Comparison of ENCODE assay signal across 10 cellular contexts in the genomic region with DNA sequence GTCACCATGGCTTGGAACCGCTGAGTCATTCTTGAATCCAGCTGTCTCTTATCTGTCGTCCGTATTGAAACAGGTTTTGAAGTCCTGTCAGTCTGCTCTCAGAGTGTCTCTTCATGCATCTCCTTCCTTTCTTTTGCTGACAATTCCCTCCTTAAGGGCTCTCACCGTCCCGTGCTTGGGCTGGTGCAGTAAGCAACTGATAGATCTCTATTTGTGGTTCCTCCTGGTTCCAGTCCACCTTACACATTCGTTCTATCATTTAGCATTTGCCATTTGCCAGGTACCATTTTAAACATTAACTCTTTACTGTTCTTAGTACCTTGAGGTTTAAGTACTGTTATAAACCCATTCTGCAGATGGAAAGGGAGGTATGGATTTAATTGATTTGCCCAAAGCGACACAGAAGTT.
DNase-seq lines count a peak whose midpoint lies in the region; ATAC-seq and TF ChIP-seq lines count a peak whose summit lies in the region.
"Had no signal": no experiment of that assay in that cellular context is flagged by ENCODE, and none has a peak within 500 bp of the region (broad histone marks: within the 10 kb centered on the region; RNA-seq: fewer than 3 reads in every experiment).

No MANE protein-coding gene starts in this region.

- H3K9me3 ChIP-seq in HUES6 (ENCODE audit: control insufficient read depth, insufficient read depth, low read depth, low read length), result no peaks in the 10 kb centered on the region
- H3K9me3 ChIP-seq in adrenal gland (replicated peaks in 1 of 3), result no peaks in the 10 kb centered on the region
- H3K9me3 ChIP-seq: colonic mucosa had no signal

- ATAC-seq in central memory CD8-positive, alpha-beta T cell (replicated peaks; ENCODE audit: extremely low read depth, poor library complexity, severe bottlenecking), result no peak
- ATAC-seq in HG03175 (IDR thresholded peaks at IDR 0.05; ENCODE audit: unreplicated experiment), result no peak

- no peak for TF ChIP-seq POLR2A in adrenal gland (IDR thresholded peaks at IDR 0.05)

- H3K4me3 ChIP-seq in HUES6 (ENCODE audit: low read depth, low read length) (no peak overlapping the region), adrenal gland (no peak overlapping the region)
- H3K4me3 ChIP-seq: colonic mucosa had no signal

- peak; percentile 61 for DNase-seq in CMK (ENCODE audit: low read depth)
- DNase-seq in central memory CD8-positive, alpha-beta T cell (ENCODE audit: low spot score in 2 of 2), result no peak
- DNase-seq in nephron progenitor cell, result no peak
- no peak for DNase-seq in DMS79 (lab: John Stamatoyannopoulos, UW)
- no peak for DNase-seq in adrenal gland
- DNase-seq in T1000 (lab: John Stamatoyannopoulos, UW), result no peak
- DNase-seq: colonic mucosa, NCI-H774 had no signal

- no peak overlapping the region for H3K4me3 Mint-ChIP-seq in central memory CD8-positive, alpha-beta T cell
- H3K4me3 Mint-ChIP-seq in nephron progenitor cell, result no peak overlapping the region

- no peak for TF ChIP-seq CTCF in nephron progenitor cell (IDR thresholded peaks at IDR 0.05)
- TF ChIP-seq CTCF in adrenal gland (IDR thresholded peaks at IDR 0.05), result no peak

- peaks cover 4% of the 10 kb centered on the region for H3K36me3 Mint-ChIP-seq in central memory CD8-positive, alpha-beta T cell (ENCODE audit: insufficient read depth)
- peaks cover 30% of the 10 kb centered on the region for H3K36me3 Mint-ChIP-seq in nephron progenitor cell (ENCODE audit: low read depth)

- H3K36me3 ChIP-seq in HUES6 (ENCODE audit: control insufficient read depth, insufficient read depth, low read length) (no peaks in the 10 kb centered on the region; the same call in 1 of the 2 replicates), adrenal gland (replicated peaks in 1 of 2) (no peaks in the 10 kb centered on the region)
- H3K36me3 ChIP-seq: colonic mucosa had no signal

- intact Hi-C loops in adrenal gland (cut with DNase I), result no loop called here

- H3K4me1 ChIP-seq in HUES6 (ENCODE audit: control insufficient read depth, insufficient read depth, low read length) (peaks cover 60% of the 10 kb centered on the region), adrenal gland (replicated peaks in 1 of 2) (peaks cover 37 to 67% of the 10 kb centered on the region in 2 donors)
- H3K4me1 ChIP-seq: colonic mucosa had no signal

- 41 to 53% (median 41%) methylated on average over 7 of the region's 7 CpGs for WGBS in adrenal gland, 4 donors

- H3K27me3 ChIP-seq in HUES6 (ENCODE audit: control insufficient read depth, insufficient read depth, low read length) (no peaks in the 10 kb centered on the region), adrenal gland (no peaks in the 10 kb centered on the region)
- H3K27me3 ChIP-seq: colonic mucosa had no signal

- H3K9me3 Mint-ChIP-seq in central memory CD8-positive, alpha-beta T cell, result no peaks in the 10 kb centered on the region
- no peaks in the 10 kb centered on the region for H3K9me3 Mint-ChIP-seq in nephron progenitor cell

- H3K27ac Mint-ChIP-seq in central memory CD8-positive, alpha-beta T cell (ENCODE audit: low read depth), result peak overlapping the region; percentile 13
- H3K27ac Mint-ChIP-seq in nephron progenitor cell, result peak overlapping the region; percentile 9

- H3K27me3 Mint-ChIP-seq in central memory CD8-positive, alpha-beta T cell, result no peaks in the 10 kb centered on the region
- H3K27me3 Mint-ChIP-seq in nephron progenitor cell (ENCODE audit: low read depth, poor library complexity), result no peaks in the 10 kb centered on the region

- H3K9ac ChIP-seq in HUES6 (ENCODE audit: low read length), result no peak overlapping the region

- H3K27ac ChIP-seq in HUES6 (ENCODE audit: low read depth, low read length) (peak overlapping the region; percentile 14; the same call in 1 of the 2 replicates), adrenal gland (peak overlapping the region in 2 of 5 donors; percentile 3 to 6)
- H3K27ac ChIP-seq: colonic mucosa had no signal

- H3K4me1 Mint-ChIP-seq in central memory CD8-positive, alpha-beta T cell, result peaks cover 79% of the 10 kb centered on the region
- H3K4me1 Mint-ChIP-seq in nephron progenitor cell, result peaks cover 74% of the 10 kb centered on the region
